8 cellular contexts compared by ENCODE assay signal in the genomic region with DNA sequence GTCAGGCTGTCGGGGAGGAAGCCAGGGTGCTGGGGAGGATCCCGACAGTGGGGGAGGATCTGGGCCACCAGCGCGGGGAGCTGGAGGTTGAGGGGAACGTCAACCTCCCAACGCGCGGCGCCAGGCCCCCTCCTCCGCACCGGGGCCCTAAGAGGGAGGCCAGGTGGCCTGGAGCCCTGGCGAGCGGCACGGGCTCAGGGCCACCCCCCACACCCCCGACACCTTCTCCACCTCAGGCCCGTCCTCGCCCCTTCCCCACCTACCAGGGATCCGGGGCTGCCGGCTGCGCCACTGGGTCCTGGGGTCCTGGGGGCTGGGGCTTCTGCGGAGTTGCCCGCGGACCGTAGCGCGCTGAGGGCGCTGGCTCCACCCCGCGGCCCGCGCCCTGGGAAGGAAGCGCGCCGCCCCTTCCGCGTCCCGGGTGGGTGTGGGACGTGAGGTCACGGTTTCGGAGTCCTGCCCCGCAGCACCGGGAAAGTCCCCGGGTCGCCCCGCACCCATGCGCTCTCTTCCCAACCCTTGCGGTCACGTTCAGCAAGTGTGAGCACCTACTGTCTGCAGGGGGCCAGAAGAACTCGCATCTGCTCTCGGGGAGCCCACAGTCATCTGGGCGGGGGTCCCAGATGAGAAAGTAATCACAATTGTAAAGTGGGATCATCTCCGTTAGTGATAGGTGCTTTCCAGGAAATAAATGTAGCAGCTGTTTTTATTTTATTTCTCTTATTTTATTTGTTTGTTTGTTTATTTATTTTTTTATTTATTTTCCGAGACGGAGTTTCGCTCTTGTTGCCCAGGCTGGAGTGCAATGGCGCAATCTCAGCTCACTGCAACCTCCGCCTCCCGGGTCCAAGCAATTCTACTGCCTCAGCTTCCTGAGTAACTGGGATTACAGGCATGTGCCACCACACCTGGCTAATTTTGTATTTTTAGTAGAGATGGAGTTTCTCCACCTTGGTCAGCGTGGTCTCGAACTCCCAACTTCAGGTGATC. TPM values are rescaled to one million over a fixed set of nuclear protein-coding genes. Genes with fewer than 3 reads are reported as not detected.
A peak's percentile ranks its signal among the peaks of the same experiment; 100 is the strongest.
DNase-seq lines count a peak whose midpoint lies in the region; ATAC-seq and TF ChIP-seq lines count a peak whose summit lies in the region.

Gene TICAM1, minus strand, starts transcription at position 362 of the 990 bp plus-strand sequence. CDS start 13,335 bp downstream, outside the sequence.

- peak within 1 kb of the TSS; percentile 94 for H3K27ac ChIP-seq in foreskin keratinocyte
- H3K27ac ChIP-seq in neutrophil = peak within 1 kb of the TSS; percentile 84
- peak within 1 kb of the TSS; percentile 57 for H3K27ac ChIP-seq in temporal lobe (ENCODE audit: low read depth, low read length)

- peak; percentile 68 for ATAC-seq in HG02763 (IDR thresholded peaks at IDR 0.05; ENCODE audit: unreplicated experiment)
- ATAC-seq in foreskin keratinocyte = peak; percentile 81
- no peak for ATAC-seq in GM21786 (IDR thresholded peaks at IDR 0.05; ENCODE audit: unreplicated experiment)

- H3K27me3 ChIP-seq in foreskin keratinocyte (no peaks in the 10 kb centered on the region), neutrophil (no peaks in the 10 kb centered on the region)

- peak; percentile 37 for TF ChIP-seq CTCF in foreskin keratinocyte (conservative IDR thresholded peaks at IDR 0.05)
- TF ChIP-seq CTCF in neutrophil (IDR thresholded peaks at IDR 0.05) = peak; percentile 26

- DNase-seq in RKO (ENCODE audit: low spot score) = peak; percentile 48
- peak; percentile 63 for DNase-seq in activated effector memory CD4-positive, alpha-beta T cell treated with Interleukin-2 at 50 U/mL for 16 hours
- DNase-seq in foreskin keratinocyte = peak in 1 of 2 donors; percentile 62

- peak; percentile 82 for TF ChIP-seq POLR2A in GM15510 (IDR thresholded peaks at IDR 0.05; ENCODE audit: borderline replicate concordance, extremely low read depth, insufficient read length)

- H3K4me3 ChIP-seq in neutrophil (ENCODE audit: low read depth in 1 of 2, low read length in 1 of 2) = peak within 1 kb of the TSS; percentile 80 to 89

- H3K4me1 ChIP-seq in foreskin keratinocyte (no peaks in the 10 kb centered on the region), neutrophil (ENCODE audit: control insufficient read depth in 1 of 2, insufficient read depth in 1 of 2, low read depth in 1 of 2, low read length in 1 of 2) (peaks cover 15 to 19% of the 10 kb centered on the region in 2 experiments)

- no peaks in the 10 kb centered on the region for H3K9me3 ChIP-seq in neutrophil

- peaks cover 4% of the 10 kb centered on the region for H3K36me3 ChIP-seq in neutrophil

RNA-seq across cellular contexts. Expression of gene TICAM1, which starts in this region (rescaled TPM):
- total RNA-seq in foreskin keratinocyte (14.6 and 16.6 TPM in 2 replicates), temporal lobe (1.5 TPM)
- polyA plus RNA-seq in foreskin keratinocyte = 24.4 and 26.4 TPM in 2 replicates
